In genomic region chr1:69700770-69701169, GRCh38 we compare ENCODE assay signal across 9 cellular contexts.
DNase-seq lines count a peak whose midpoint lies in the region; ATAC-seq and TF ChIP-seq lines count a peak whose summit lies in the region.
"Had no signal": no experiment of that assay in that cellular context is flagged by ENCODE, and none has a peak within 500 bp of the region (broad histone marks: within the 10 kb centered on the region; RNA-seq: fewer than 3 reads in every experiment).

No MANE protein-coding gene starts in this region.

- BruUV-seq in OCI-LY7 (replicated peaks; lab: Mats Ljungman, UMichigan): no TSS peak

- no peaks in the 10 kb centered on the region for H3K79me2 ChIP-seq in OCI-LY7 (ENCODE audit: insufficient read depth, low read depth, low read length)

- H3K9me2 ChIP-seq in OCI-LY7 (ENCODE audit: insufficient read depth, low read length): no peaks in the 10 kb centered on the region

- TF ChIP-seq CTCF in AG09309 (IDR thresholded peaks at IDR 0.05; ENCODE audit: control insufficient read depth, insufficient read depth, low read depth, low read length, missing control alignments) (peak; percentile 8), OCI-LY7 (conservative IDR thresholded peaks at IDR 0.05; ENCODE audit: low read length) (peak; percentile 63), fibroblast of the aortic adventitia (IDR thresholded peaks at IDR 0.05; ENCODE audit: insufficient read depth, low read length) (peak; percentile 22), uterus (IDR thresholded peaks at IDR 0.05) (no peak)

- CTCF ChIA-PET in OCI-LY7 (lab: Charles Lee; ENCODE audit: unreplicated experiment): no interaction called here

- no peak overlapping the region for H3K4me2 ChIP-seq in OCI-LY7 (ENCODE audit: low read length)

- 76% methylated on average over 2 of the region's 2 CpGs for WGBS in right cardiac atrium

- H3K27ac ChIP-seq in OCI-LY7 (ENCODE audit: low read depth, low read length, poor library complexity, severe bottlenecking) (no peak overlapping the region), uterus (no peak overlapping the region), right cardiac atrium (ENCODE audit: low read length) (no peak overlapping the region)
- H3K27ac ChIP-seq: skin epidermis had no signal

- no peaks in the 10 kb centered on the region for H3K9me3 ChIP-seq in OCI-LY7 (ENCODE audit: low read length)
- no peaks in the 10 kb centered on the region for H3K9me3 ChIP-seq in uterus
- H3K9me3 ChIP-seq in right cardiac atrium (ENCODE audit: control insufficient read depth, low read length): no peaks in the 10 kb centered on the region

- H3K27me3 ChIP-seq in uterus (no peaks in the 10 kb centered on the region), right cardiac atrium (ENCODE audit: control insufficient read depth, insufficient read depth) (no peaks in the 10 kb centered on the region)

- no peaks in the 10 kb centered on the region for H4K20me1 ChIP-seq in OCI-LY7 (ENCODE audit: insufficient read depth, low read length)

- POLR2A ChIA-PET in OCI-LY7 (lab: Charles Lee): no interaction called here

- H3K9me3 Mint-ChIP-seq in activated naive CD4-positive, alpha-beta T cell treated with anti-CD3 and anti-CD28 coated beads, Interleukin-2, amount 50 U/mL, for 72 hours: peaks cover 27 to 29% of the 10 kb centered on the region in 2 donors

- H3K36me3 ChIP-seq in OCI-LY7 (ENCODE audit: insufficient read depth, low read length) (no peaks in the 10 kb centered on the region), uterus (no peaks in the 10 kb centered on the region)

- no peak for TF ChIP-seq POLR2A in uterus (IDR thresholded peaks at IDR 0.05)

- H2AFZ ChIP-seq in OCI-LY7 (ENCODE audit: low read length): no peak overlapping the region

- H3K4me1 ChIP-seq in OCI-LY7 (ENCODE audit: insufficient read depth, low read length, poor library complexity, severe bottlenecking) (no peaks in the 10 kb centered on the region), uterus (no peaks in the 10 kb centered on the region), right cardiac atrium (ENCODE audit: control insufficient read depth, insufficient read depth, low read length) (peaks cover 2% of the 10 kb centered on the region)

- no peaks in the 10 kb centered on the region for H3K36me3 Mint-ChIP-seq in activated naive CD4-positive, alpha-beta T cell treated with anti-CD3 and anti-CD28 coated beads, Interleukin-2, amount 50 U/mL, for 72 hours

- ATAC-seq in GM18867 (IDR thresholded peaks at IDR 0.05; ENCODE audit: unreplicated experiment): peak; percentile 81
- no peak for ATAC-seq in activated naive CD4-positive, alpha-beta T cell treated with anti-CD3 and anti-CD28 coated beads, Interleukin-2, amount 50 U/mL, for 72 hours
- no peak for ATAC-seq in GM19395 (IDR thresholded peaks at IDR 0.05; ENCODE audit: unreplicated experiment)
- ATAC-seq in right cardiac atrium: no peak

- no peak overlapping the region for H3K27ac Mint-ChIP-seq in activated naive CD4-positive, alpha-beta T cell treated with anti-CD3 and anti-CD28 coated beads, Interleukin-2, amount 50 U/mL, for 72 hours

- intact Hi-C loops in OCI-LY7 (cut with micrococcal nuclease; ENCODE audit: unreplicated experiment) (no loop called here), uterus (cut with DNase I; ENCODE audit: low total_unique reads) (no loop called here), right cardiac atrium (cut with DNase I) (no loop called here)

- H3K4me3 ChIP-seq in AG09309 (ENCODE audit: control insufficient read depth, low read depth, low read length) (no peak overlapping the region), OCI-LY7 (ENCODE audit: low read depth, low read length, poor library complexity, severe bottlenecking) (no peak overlapping the region), fibroblast of the aortic adventitia (ENCODE audit: low read depth, low read length) (no peak overlapping the region), uterus (no peak overlapping the region), right cardiac atrium (ENCODE audit: low read length) (no peak overlapping the region)
- H3K4me3 ChIP-seq: skin epidermis had no signal

- no peak for DNase-seq in AG09309 (ENCODE audit: low read depth)
- DNase-seq in OCI-LY7 (ENCODE audit: low spot score): no peak
- DNase-seq in fibroblast of the aortic adventitia (ENCODE audit: low read depth): peak; percentile 3
- DNase-seq in activated naive CD4-positive, alpha-beta T cell treated with anti-CD3 and anti-CD28 coated beads, Interleukin-2, amount 50 U/mL, for 72 hours (ENCODE audit: low spot score in 2 of 2): no peak
- no peak for DNase-seq in uterus
- no peak for DNase-seq in right cardiac atrium

Comparison
In these comparisons a context has a peak if more than half of its experiments do, and no peak if none do; other contexts are left out.
1. CTCF ChIP-seq: peak in AG09309 (single experiment), OCI-LY7 (single experiment) and fibroblast of the aortic adventitia (single experiment); none in uterus (0 of 4).